10 cellular contexts compared by ENCODE assay signal in the genomic region with DNA sequence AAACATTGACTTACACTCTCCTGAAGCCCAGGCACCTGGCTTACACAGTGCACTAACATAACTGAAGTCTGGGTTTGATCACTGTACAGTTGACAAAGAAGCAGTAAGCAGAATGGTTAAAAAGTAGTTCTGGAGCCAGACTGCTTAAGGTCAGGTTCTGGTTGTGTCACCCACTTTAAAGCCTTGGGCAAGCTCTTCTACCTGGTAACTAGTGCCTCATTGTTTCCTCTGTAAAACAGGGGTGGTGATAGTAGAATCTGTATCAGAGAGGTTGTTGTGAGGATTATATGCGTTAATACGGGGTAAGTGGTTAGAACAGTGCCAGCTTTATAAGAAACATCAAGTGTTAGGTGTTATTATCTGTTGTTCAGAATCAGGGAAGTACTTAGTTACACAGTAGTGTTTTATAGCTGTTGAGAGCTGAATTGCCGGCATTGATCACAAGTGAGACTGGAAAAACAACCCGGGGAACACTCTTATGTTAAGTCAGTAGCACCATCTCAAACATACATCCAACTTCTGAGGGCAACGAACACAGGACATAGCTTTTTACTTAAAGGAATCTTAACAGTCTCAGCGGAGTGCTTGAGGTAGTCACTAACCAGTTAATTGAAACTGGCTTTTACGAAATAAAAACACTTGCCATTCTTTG. TPM values are rescaled to one million over a fixed set of nuclear protein-coding genes. Genes with fewer than 3 reads are reported as not detected.
DNase-seq lines count a peak whose midpoint lies in the region; ATAC-seq, FAIRE-seq and TF ChIP-seq lines count a peak whose summit lies in the region.
"Had no signal": no experiment of that assay in that cellular context is flagged by ENCODE, and none has a peak within 500 bp of the region (broad histone marks: within the 10 kb centered on the region; RNA-seq: fewer than 3 reads in every experiment).

No MANE protein-coding gene starts in this region.

- H2AFZ ChIP-seq in PC-9: no peak overlapping the region

- H3K79me2 ChIP-seq in PC-9 (ENCODE audit: low read depth): peaks cover 84% of the 10 kb centered on the region

- H3K27ac ChIP-seq in PC-9 (peak overlapping the region; percentile 26; the same call in 1 of the 2 replicates), skin epidermis (peak overlapping the region in 13 of 21 experiments; percentile 11 to 71 (median 34))

- no peaks in the 10 kb centered on the region for H3K9me2 ChIP-seq in PC-9 (ENCODE audit: insufficient read depth)

- peak overlapping the region; percentile 92; the same call in 1 of the 2 replicates for H3K4me3 ChIP-seq in PC-9
- peak overlapping the region; percentile 2 for H3K4me3 ChIP-seq in fibroblast of mammary gland (ENCODE audit: control insufficient read depth, low read depth, low read length)
- H3K4me3 ChIP-seq in skin epidermis: peak overlapping the region in 1 of 7 experiments; percentile 82

- peak; percentile 52 for FAIRE-seq in GM19239 (lab: Jason Lieb, UNC)

- no peak for ATAC-seq in HG02884 (IDR thresholded peaks at IDR 0.05; ENCODE audit: unreplicated experiment)
- ATAC-seq in GM21825 (IDR thresholded peaks at IDR 0.05; ENCODE audit: unreplicated experiment): no peak

- peaks cover 38% of the 10 kb centered on the region for H3K4me1 ChIP-seq in PC-9 (replicated peaks; ENCODE audit: insufficient read depth)

- TF ChIP-seq CTCF in PC-9 (conservative IDR thresholded peaks at IDR 0.05) (no peak), fibroblast of mammary gland (conservative IDR thresholded peaks at IDR 0.05; ENCODE audit: control insufficient read depth, insufficient read depth, low read depth, low read length) (no peak)

- peaks cover 5% of the 10 kb centered on the region; the same call in 1 of the 2 replicates for H3F3A ChIP-seq in PC-9 (ENCODE audit: insufficient read depth, low read depth)

- CTCF ChIA-PET in PC-9 (lab: Charles Lee): no interaction called here

- H3K36me3 ChIP-seq in PC-9 (ENCODE audit: low read depth): peaks cover 10% of the 10 kb centered on the region

- no peaks in the 10 kb centered on the region for H3K9me3 ChIP-seq in PC-9 (ENCODE audit: insufficient read depth, low read depth)

- POLR2A ChIA-PET in PC-9 (lab: Charles Lee; ENCODE audit: unreplicated experiment): interaction anchor here (0.7 kb wide), 1 partner anchor 137 kb away, joined by 4 read pairs; no protein-coding TSS in a partner anchor

- peaks cover 46% of the 10 kb centered on the region for H4K20me1 ChIP-seq in PC-9 (ENCODE audit: insufficient read depth)

- H3K4me2 ChIP-seq in PC-9: peak overlapping the region; percentile 75

- intact Hi-C loops in PC-9 (cut with micrococcal nuclease; ENCODE audit: unreplicated experiment): loop anchor here (5.0 kb wide), 1 partner anchor 40 kb away; no protein-coding TSS in a partner anchor

- no TSS peak for BruUV-seq in PC-9 (replicated peaks; lab: Mats Ljungman, UMichigan)

- DNase-seq in GM19239 (ENCODE audit: insufficient read length, low spot score) (no peak), PC-9 (no peak), fibroblast of mammary gland (ENCODE audit: low read depth) (peak; percentile 32), NCI-H226 (no peak)
- no peak for DNase-seq in stimulated activated naive CD4-positive, alpha-beta T cell treated with Interleukin-2 at 50 U/mL for 16 hours (lab: John Stamatoyannopoulos, UW)
- DNase-seq: activated CD4-positive, alpha-beta T cell treated with anti-CD3 and anti-CD28 coated beads, Interleukin-2, amount 50 U/mL, for 48 hours; NCI-H2227 treated with DMSO at 0.1 percent for 48 hours had no signal

- no peaks in the 10 kb centered on the region for H3K27me3 ChIP-seq in PC-9 (ENCODE audit: insufficient read depth, low read depth)

RNA-seq across cellular contexts. Expression of a gene that starts 3.7 kb away (rescaled TPM):
- total RNA-seq in PC-9 (2021): 32.3 and 39.9 TPM in 2 replicates
